In genomic region chr13:28449826-28450773, GRCh38 we compare ENCODE assay signal across 15 cellular contexts. TPM values are rescaled to one million over a fixed set of nuclear protein-coding genes. Genes with fewer than 3 reads are reported as not detected.
DNase-seq lines count a peak whose midpoint lies in the region; ATAC-seq, FAIRE-seq and TF ChIP-seq lines count a peak whose summit lies in the region.
"Had no signal": no experiment of that assay in that cellular context is flagged by ENCODE, and none has a peak within 500 bp of the region (broad histone marks: within the 10 kb centered on the region; RNA-seq: fewer than 3 reads in every experiment).

No MANE protein-coding gene starts in this region.

- TF ChIP-seq RAD21 in SK-N-SH (IDR thresholded peaks at IDR 0.05; ENCODE audit: low read length) = no peak

- H3K36me3 ChIP-seq in GM23248 (ENCODE audit: low read depth) = no peaks in the 10 kb centered on the region
- H3K36me3 ChIP-seq in SK-N-SH (replicated peaks in 1 of 2; ENCODE audit: control insufficient read depth in 1 of 2, insufficient read depth in 2 of 2, low read length in 1 of 2) = no peaks in the 10 kb centered on the region
- no peaks in the 10 kb centered on the region for H3K36me3 ChIP-seq in mesendoderm (ENCODE audit: control insufficient read depth, insufficient read depth, low read length)
- H3K36me3 ChIP-seq: BE2C, vagina had no signal

- H3K4ac ChIP-seq in mesendoderm (ENCODE audit: low read depth, low read length) = no peak overlapping the region

- H3K9ac ChIP-seq in GM23248 (no peak overlapping the region), SK-N-SH (no peak overlapping the region), mesendoderm (ENCODE audit: low read length) (no peak overlapping the region)

- no peak overlapping the region for H3K4me2 ChIP-seq in GM23248 (ENCODE audit: unreplicated experiment)
- peak overlapping the region; percentile 38; the same call in 1 of the 2 replicates for H3K4me2 ChIP-seq in SK-N-SH
- no peak overlapping the region for H3K4me2 ChIP-seq in mesendoderm (ENCODE audit: low read length)

- peaks cover 12% of the 10 kb centered on the region for H3K4me1 ChIP-seq in GM23248 (ENCODE audit: insufficient read depth)
- H3K4me1 ChIP-seq in SK-N-SH (ENCODE audit: control insufficient read depth in 1 of 2, insufficient read depth in 2 of 2, low read depth in 1 of 2, low read length in 1 of 2) = peaks cover 0 to 2% of the 10 kb centered on the region in 2 experiments; a peak in 1 of 4 replicates
- H3K4me1 ChIP-seq in mesendoderm (ENCODE audit: control insufficient read depth, low read depth, low read length) = peaks cover 3% of the 10 kb centered on the region
- H3K4me1 ChIP-seq: BE2C had no signal

- H4K5ac ChIP-seq in mesendoderm (ENCODE audit: low read length) = no peak overlapping the region

- H2BK15ac ChIP-seq in mesendoderm (replicated peaks; ENCODE audit: low read depth) = no peak overlapping the region

- POLR2A ChIA-PET in SK-N-SH (lab: Yijun Ruan, JAX) = no interaction called here

- H3K27ac ChIP-seq in GM23248 = no peak overlapping the region
- H3K27ac ChIP-seq in SK-N-SH (ENCODE audit: low read depth in 2 of 2, low read length in 1 of 2) = no peak overlapping the region; a peak in 1 of 4 replicates
- no peak overlapping the region for H3K27ac ChIP-seq in mesendoderm (ENCODE audit: low read depth, low read length)
- H3K27ac ChIP-seq: vagina had no signal

- H2AK5ac ChIP-seq in mesendoderm (ENCODE audit: low read length) = no peak overlapping the region

- no peak overlapping the region for H3K23ac ChIP-seq in mesendoderm (ENCODE audit: low read length)

- no peak overlapping the region for H3K18ac ChIP-seq in mesendoderm (ENCODE audit: low read length)

- WGBS in GM23248 (ENCODE audit: low coverage in 1 of 2, low lambda C conversion rate in 2 of 2, missing lambda C conversion rate in 2 of 2), 2 experiments = 72 to 76% methylated on average over 8 of the region's 8 CpGs
- 3% methylated on average over 8 of the region's 8 CpGs for WGBS in SK-N-SH (ENCODE audit: low lambda C conversion rate)
- no CpG with 5 or more reads among the region's 8 CpGs for WGBS in mesendoderm (ENCODE audit: extremely low coverage, insufficient coverage, low lambda C conversion rate)

- no peaks in the 10 kb centered on the region for H4K20me1 ChIP-seq in GM23248 (ENCODE audit: insufficient read depth)
- no peaks in the 10 kb centered on the region for H4K20me1 ChIP-seq in SK-N-SH (ENCODE audit: insufficient read depth)

- no peak for FAIRE-seq in D721Med (lab: Jason Lieb, UNC)
- FAIRE-seq: bronchial epithelial cell had no signal

- no peak overlapping the region for H4K8ac ChIP-seq in mesendoderm (ENCODE audit: low read depth, low read length)

- H2AFZ ChIP-seq in GM23248 (no peak overlapping the region), SK-N-SH (ENCODE audit: low read depth) (no peak overlapping the region)

- H3K27me3 ChIP-seq in GM23248 (replicated peaks; ENCODE audit: insufficient read depth) (no peaks in the 10 kb centered on the region), SK-N-SH (ENCODE audit: insufficient read depth) (peaks cover 11% of the 10 kb centered on the region; the same call in 1 of the 2 replicates), mesendoderm (ENCODE audit: insufficient read depth, low read length, poor library complexity) (no peaks in the 10 kb centered on the region)
- H3K27me3 ChIP-seq: BE2C, vagina had no signal

- H3K9me2 ChIP-seq in GM23248 (ENCODE audit: insufficient read depth) = no peaks in the 10 kb centered on the region
- no peaks in the 10 kb centered on the region for H3K9me2 ChIP-seq in SK-N-SH

- H2BK5ac ChIP-seq in mesendoderm (ENCODE audit: low read length) = no peak overlapping the region

- TF ChIP-seq CTCF in SK-N-SH (IDR thresholded peaks at IDR 0.05) (no peak), D721Med (IDR thresholded peaks at IDR 0.05; ENCODE audit: insufficient read depth, missing control alignments) (no peak)

- no peak for ATAC-seq in HG02938 (IDR thresholded peaks at IDR 0.05; ENCODE audit: unreplicated experiment)

- in situ Hi-C loops in GM23248 (cut with MboI) = no loop called here

- H3K79me2 ChIP-seq in GM23248 (ENCODE audit: insufficient read depth) (no peaks in the 10 kb centered on the region), SK-N-SH (ENCODE audit: insufficient read depth) (no peaks in the 10 kb centered on the region), mesendoderm (ENCODE audit: control insufficient read depth, insufficient read depth, low read length) (no peaks in the 10 kb centered on the region)

- DNase-seq in GM04504 (ENCODE audit: low read depth) = peak; percentile 36
- DNase-seq in GM23248 = peak; percentile 30
- no peak for DNase-seq in SK-N-SH
- peak; percentile 65 for DNase-seq in mesendoderm
- DNase-seq in NCI-H774 (lab: John Stamatoyannopoulos, UW) = no peak
- DNase-seq in NCI-H1092 (lab: John Stamatoyannopoulos, UW) = no peak
- DNase-seq in D721Med (ENCODE audit: insufficient read length, low spot score) = no peak
- DNase-seq: activated CD4-positive, alpha-beta T cell treated with anti-CD3 and anti-CD28 coated beads for 1 hour; BE2C; GF-D8; NCI-H1105 treated with DMSO at 0.1 percent for 48 hours; NCI-H748 treated with DMSO at 0.1 percent for 48 hours had no signal

- H2BK120ac ChIP-seq in mesendoderm (ENCODE audit: low read depth, low read length) = no peak overlapping the region

- CTCF ChIA-PET in SK-N-SH (lab: Yijun Ruan, JAX) = no interaction called here

- H3K56ac ChIP-seq in mesendoderm (ENCODE audit: low read length) = no peak overlapping the region

- TF ChIP-seq EP300 in SK-N-SH (IDR thresholded peaks at IDR 0.05; ENCODE audit: borderline replicate concordance in 1 of 2, low read depth in 1 of 2, low read length in 1 of 2) = no peak

- H3F3A ChIP-seq in GM23248 (ENCODE audit: insufficient read depth) (0 out of 2 replicates have a peak, but pooled peaks cover 3% of the 10 kb centered on the region), SK-N-SH (replicated peaks; ENCODE audit: insufficient read depth) (peaks cover 6% of the 10 kb centered on the region)

- no peaks in the 10 kb centered on the region for H3K79me1 ChIP-seq in mesendoderm (ENCODE audit: low read length)

- no peak overlapping the region for H3K4me3 ChIP-seq in GM23248
- peak overlapping the region in 1 of 2 experiments; percentile 11; a peak in 1 of 4 replicates for H3K4me3 ChIP-seq in SK-N-SH (ENCODE audit: low read depth in 2 of 2, low read length in 1 of 2)
- H3K4me3 ChIP-seq in mesendoderm (ENCODE audit: low read length) = no peak overlapping the region
- H3K4me3 ChIP-seq: vagina had no signal

- H3K9me3 ChIP-seq in GM23248 (ENCODE audit: low read depth) (no peaks in the 10 kb centered on the region), SK-N-SH (no peaks in the 10 kb centered on the region; the same call in 1 of the 2 replicates)
- H3K9me3 ChIP-seq: vagina had no signal

TF ChIP-seq in SK-N-SH, 30 proteins besides CTCF, POLR2A, EP300 and RAD21:
- TF ChIP-seq GATA2 (CRISPR knock-in tag; IDR thresholded peaks at IDR 0.05) (no peak), TCF12 (IDR thresholded peaks at IDR 0.05) (peak; percentile 48; the same call in 1 of the 2 replicates), NFIC (IDR thresholded peaks at IDR 0.05; ENCODE audit: borderline replicate concordance) (peak; percentile 19; the same call in 1 of the 2 replicates)
- TF ChIP-seq, protein P1, sequence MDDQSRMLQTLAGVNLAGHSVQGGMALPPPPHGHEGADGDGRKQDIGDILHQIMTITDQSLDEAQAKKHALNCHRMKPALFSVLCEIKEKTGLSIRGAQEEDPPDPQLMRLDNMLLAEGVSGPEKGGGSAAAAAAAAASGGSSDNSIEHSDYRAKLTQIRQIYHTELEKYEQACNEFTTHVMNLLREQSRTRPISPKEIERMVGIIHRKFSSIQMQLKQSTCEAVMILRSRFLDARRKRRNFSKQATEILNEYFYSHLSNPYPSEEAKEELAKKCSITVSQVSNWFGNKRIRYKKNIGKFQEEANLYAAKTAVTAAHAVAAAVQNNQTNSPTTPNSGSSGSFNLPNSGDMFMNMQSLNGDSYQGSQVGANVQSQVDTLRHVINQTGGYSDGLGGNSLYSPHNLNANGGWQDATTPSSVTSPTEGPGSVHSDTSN (IDR thresholded peaks at IDR 0.05) = peak; percentile 26; the same call in 1 of the 2 replicates

RNA-seq across cellular contexts. Expression of gene FLT1, which starts 44.8 kb away (rescaled TPM):
- 18.6 and 26.6 TPM in 2 replicates for total RNA-seq in GM23248 (2014; rRNA removed; shearing (Covaris generic))
- polyA plus RNA-seq in GM23248 (2016; fragmentation: Nextera tagmentation; extraction: Ambion mirVana) (11.3 and 12.9 TPM in 2 replicates), SK-N-SH (2012; rRNA removed) (0.20 and 0.41 TPM in 2 replicates)
- 0.51 and 0.57 TPM in 2 replicates for polyA plus RNA-seq in SK-N-SH (2012; cell fraction: cytosol; rRNA removed)
- 0.31 and 0.42 TPM in 2 replicates for polyA plus RNA-seq in SK-N-SH (2012; cell fraction: nucleus; rRNA removed)
- 31.7 TPM for polyA plus RNA-seq in mesendoderm (2013, experiment 1 of 2)
- polyA plus RNA-seq in mesendoderm (2013, experiment 2 of 2) = 34.2 TPM
- total RNA-seq: bronchial epithelial cell had no signal

Comparison
In these comparisons a context has a peak if more than half of its experiments do, and no peak if none do; other contexts are left out.
1. DNase-seq: peak in GM04504 (single experiment), GM23248 (single experiment) and mesendoderm (single experiment); none in SK-N-SH (single experiment), NCI-H774 (single experiment), NCI-H1092 (single experiment) and D721Med (single experiment).